26 cellular contexts compared by ENCODE assay signal in genomic region chr1:116966791-116967190, GRCh38.
"Had no signal": no experiment of that assay in that cellular context is flagged by ENCODE, and none has a peak within 500 bp of the region (broad histone marks: within the 10 kb centered on the region; RNA-seq: fewer than 3 reads in every experiment).

No MANE protein-coding gene starts in this region.

- H3K27ac Mint-ChIP-seq: activated CD4-positive, alpha-beta T cell treated with anti-CD3 and anti-CD28 coated beads, Interleukin-2, amount 10 ng/mL, durations not matched to agents 7 days and 5 days; activated CD8-positive, alpha-beta memory T cell treated with anti-CD3 and anti-CD28 coated beads, Interleukin-2, amount 10 ng/mL, durations not matched to agents 7 days and 5 days; activated CD8-positive, alpha-beta T cell treated with anti-CD3 and anti-CD28 coated beads for 36 hours; activated naive CD4-positive, alpha-beta T cell treated with anti-CD3 and anti-CD28 coated beads, Interleukin-2, amount 50 U/mL, for 24 hours; activated T-helper 1 cell treated with anti-CD3 and anti-CD28 coated beads, Interleukin-12 subunit alpha, Interleukin-12 subunit beta, Interleukin-2, Interleukin-4 antibody, amounts not matched to agents 30 ng/mL and 10 ng/mL and 1 ng/mL, durations not matched to agents 14 hours and 24 hours and 36 hours; natural killer cell treated with Interleukin-12 subunit alpha and Interleukin-12 subunit beta and Interleukin-15 and Interleukin-18, amount 100 ng/mL, for 72 hours; stimulated activated effector memory CD8-positive, alpha-beta T cell treated with anti-CD3 and anti-CD28 coated beads, Interleukin-12 subunit alpha, Interleukin-12 subunit beta, amount 100 ng/mL, for 72 hours; stimulated activated naive CD8-positive, alpha-beta T cell treated with anti-CD3 and anti-CD28 coated beads, Interleukin-15, amount 100 ng/mL, for 72 hours had no signal

- H3K27me3 Mint-ChIP-seq: activated CD8-positive, alpha-beta T cell treated with anti-CD3 and anti-CD28 coated beads for 36 hours; activated naive CD4-positive, alpha-beta T cell treated with anti-CD3 and anti-CD28 coated beads, Interleukin-2, amount 50 U/mL, for 24 hours; brain; stimulated activated naive CD8-positive, alpha-beta T cell treated with anti-CD3 and anti-CD28 coated beads, Interleukin-15, amount 100 ng/mL, for 72 hours had no signal

- H3K4me3 Mint-ChIP-seq: activated CD4-positive, alpha-beta T cell treated with anti-CD3 and anti-CD28 coated beads, Interleukin-2, amount 10 ng/mL, durations not matched to agents 7 days and 5 days; activated CD8-positive, alpha-beta memory T cell treated with anti-CD3 and anti-CD28 coated beads, Interleukin-2, amount 10 ng/mL, durations not matched to agents 7 days and 5 days; activated CD8-positive, alpha-beta T cell treated with anti-CD3 and anti-CD28 coated beads for 36 hours; activated naive CD4-positive, alpha-beta T cell treated with anti-CD3 and anti-CD28 coated beads, Interleukin-2, amount 50 U/mL, for 24 hours; activated T-helper 1 cell treated with anti-CD3 and anti-CD28 coated beads, Interleukin-12 subunit alpha, Interleukin-12 subunit beta, Interleukin-2, Interleukin-4 antibody, amounts not matched to agents 30 ng/mL and 10 ng/mL and 1 ng/mL, durations not matched to agents 14 hours and 24 hours and 36 hours; brain; natural killer cell treated with Interleukin-12 subunit alpha and Interleukin-12 subunit beta and Interleukin-15 and Interleukin-18, amount 100 ng/mL, for 72 hours; stimulated activated effector memory CD8-positive, alpha-beta T cell treated with anti-CD3 and anti-CD28 coated beads, Interleukin-12 subunit alpha, Interleukin-12 subunit beta, amount 100 ng/mL, for 72 hours; stimulated activated naive CD8-positive, alpha-beta T cell treated with anti-CD3 and anti-CD28 coated beads, Interleukin-15, amount 100 ng/mL, for 72 hours had no signal

- H3K36me3 Mint-ChIP-seq: activated CD8-positive, alpha-beta memory T cell treated with anti-CD3 and anti-CD28 coated beads, Interleukin-2, amount 10 ng/mL, durations not matched to agents 7 days and 5 days; natural killer cell treated with Interleukin-12 subunit alpha and Interleukin-12 subunit beta and Interleukin-15 and Interleukin-18, amount 100 ng/mL, for 72 hours; stimulated activated effector memory CD8-positive, alpha-beta T cell treated with anti-CD3 and anti-CD28 coated beads, Interleukin-12 subunit alpha, Interleukin-12 subunit beta, amount 100 ng/mL, for 72 hours had no signal

- H3K4me1 ChIP-seq: parathyroid adenoma, vagina had no signal

- H3K27ac ChIP-seq: heart left ventricle, parathyroid adenoma, suprapubic skin, transverse colon, vagina, WERI-Rb-1 had no signal

- H3K27me3 ChIP-seq: heart left ventricle, suprapubic skin, transverse colon, vagina had no signal

- ATAC-seq: activated CD8-positive, alpha-beta memory T cell treated with anti-CD3 and anti-CD28 coated beads, Interleukin-2, amount 10 ng/mL, durations not matched to agents 7 days and 5 days; activated CD8-positive, alpha-beta T cell treated with anti-CD3 and anti-CD28 coated beads for 36 hours; heart left ventricle; left cardiac atrium; natural killer cell treated with Interleukin-12 subunit alpha and Interleukin-12 subunit beta and Interleukin-15 and Interleukin-18, amount 100 ng/mL, for 72 hours; right cardiac atrium; stimulated activated effector memory CD8-positive, alpha-beta T cell treated with anti-CD3 and anti-CD28 coated beads, Interleukin-12 subunit alpha, Interleukin-12 subunit beta, amount 100 ng/mL, for 72 hours; stimulated activated naive CD8-positive, alpha-beta T cell treated with anti-CD3 and anti-CD28 coated beads, Interleukin-15, amount 100 ng/mL, for 72 hours had no signal

- H3K9me3 ChIP-seq: suprapubic skin, transverse colon, vagina had no signal

- H2AFZ ChIP-seq: parathyroid adenoma had no signal

- DNase-seq: activated CD4-positive, alpha-beta T cell treated with anti-CD3 and anti-CD28 coated beads, Interleukin-2, amount 10 ng/mL, durations not matched to agents 7 days and 5 days; activated CD4-positive, CD25-positive, alpha-beta regulatory T cell treated with anti-CD3 and anti-CD28 coated beads, Interleukin-2, amount 50 U/mL, for 72 hours; activated CD8-positive, alpha-beta memory T cell treated with anti-CD3 and anti-CD28 coated beads, Interleukin-2, amount 10 ng/mL, durations not matched to agents 7 days and 5 days; activated CD8-positive, alpha-beta T cell treated with anti-CD3 and anti-CD28 coated beads for 36 hours; activated gamma-delta T cell; activated T-cell treated with anti-CD3 and anti-CD28 coated beads for 4 hours; anterior cingulate cortex; effector CD4-positive, alpha-beta T cell; heart left ventricle; islet precursor cell; left cardiac atrium; midbrain; right cardiac atrium; stimulated activated CD4-positive, alpha-beta T cell treated with anti-CD3 and anti-CD28 coated beads, Interleukin-2, amount 100 ng/mL, for 24 hours; stimulated activated naive CD8-positive, alpha-beta T cell treated with anti-CD3 and anti-CD28 coated beads, Interleukin-15, amount 100 ng/mL, for 72 hours; transverse colon; WERI-Rb-1 had no signal

- H3K9me3 Mint-ChIP-seq: activated CD4-positive, alpha-beta T cell treated with anti-CD3 and anti-CD28 coated beads, Interleukin-2, amount 10 ng/mL, durations not matched to agents 7 days and 5 days; activated CD8-positive, alpha-beta T cell treated with anti-CD3 and anti-CD28 coated beads for 36 hours; activated T-helper 1 cell treated with anti-CD3 and anti-CD28 coated beads, Interleukin-12 subunit alpha, Interleukin-12 subunit beta, Interleukin-2, Interleukin-4 antibody, amounts not matched to agents 30 ng/mL and 10 ng/mL and 1 ng/mL, durations not matched to agents 14 hours and 24 hours and 36 hours; natural killer cell treated with Interleukin-12 subunit alpha and Interleukin-12 subunit beta and Interleukin-15 and Interleukin-18, amount 100 ng/mL, for 72 hours; stimulated activated effector memory CD8-positive, alpha-beta T cell treated with anti-CD3 and anti-CD28 coated beads, Interleukin-12 subunit alpha, Interleukin-12 subunit beta, amount 100 ng/mL, for 72 hours; stimulated activated naive CD8-positive, alpha-beta T cell treated with anti-CD3 and anti-CD28 coated beads, Interleukin-15, amount 100 ng/mL, for 72 hours had no signal

- H3K79me2 ChIP-seq: parathyroid adenoma had no signal

- H3K4me3 ChIP-seq: heart left ventricle, skin epidermis, suprapubic skin, transverse colon, vagina had no signal

- H3K4me1 Mint-ChIP-seq: activated CD4-positive, alpha-beta T cell treated with anti-CD3 and anti-CD28 coated beads, Interleukin-2, amount 10 ng/mL, durations not matched to agents 7 days and 5 days; activated CD8-positive, alpha-beta memory T cell treated with anti-CD3 and anti-CD28 coated beads, Interleukin-2, amount 10 ng/mL, durations not matched to agents 7 days and 5 days; activated naive CD4-positive, alpha-beta T cell treated with anti-CD3 and anti-CD28 coated beads, Interleukin-2, amount 50 U/mL, for 24 hours; stimulated activated effector memory CD8-positive, alpha-beta T cell treated with anti-CD3 and anti-CD28 coated beads, Interleukin-12 subunit alpha, Interleukin-12 subunit beta, amount 100 ng/mL, for 72 hours; stimulated activated naive CD8-positive, alpha-beta T cell treated with anti-CD3 and anti-CD28 coated beads, Interleukin-15, amount 100 ng/mL, for 72 hours had no signal

- H3K9ac ChIP-seq: parathyroid adenoma had no signal
